In the genomic region with DNA sequence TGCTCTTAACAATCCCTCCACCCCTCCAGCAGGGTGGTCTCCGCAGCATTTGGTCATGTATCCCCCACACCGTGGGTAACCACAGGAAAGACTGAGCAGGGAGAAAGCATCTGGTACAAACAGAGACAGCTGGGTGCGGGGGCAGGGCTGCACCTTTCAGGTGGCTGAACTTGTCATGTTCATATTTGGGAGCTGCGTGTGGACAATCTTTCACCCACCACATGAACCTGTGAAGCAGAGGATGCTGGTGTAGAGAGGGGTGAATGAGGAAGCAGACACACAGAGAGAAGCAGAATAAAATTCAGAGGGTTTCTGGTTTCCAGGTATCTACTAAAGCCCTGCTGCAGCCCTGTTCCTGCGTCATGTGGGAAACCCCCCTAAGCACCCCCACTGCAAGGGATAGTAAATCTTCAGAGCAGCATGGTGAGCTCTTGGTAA, we compare ENCODE assay signal across 15 cellular contexts. TPM values are rescaled to one million over a fixed set of nuclear protein-coding genes. Genes with fewer than 3 reads are reported as not detected.
DNase-seq lines count a peak whose midpoint lies in the region; ATAC-seq and TF ChIP-seq lines count a peak whose summit lies in the region.
"Had no signal": no experiment of that assay in that cellular context is flagged by ENCODE, and none has a peak within 500 bp of the region (broad histone marks: within the 10 kb centered on the region; RNA-seq: fewer than 3 reads in every experiment).

No MANE protein-coding gene starts in this region.

- ATAC-seq in HG03139 (IDR thresholded peaks at IDR 0.05; ENCODE audit: unreplicated experiment) = peak; percentile 50
- ATAC-seq in activated naive CD8-positive, alpha-beta T cell treated with anti-CD3 and anti-CD28 coated beads, Interleukin-2, amount 10 ng/mL, durations not matched to agents 7 days and 5 days (ENCODE audit: low read depth) = peak; percentile 82
- ATAC-seq in WTC11 = no peak
- ATAC-seq in GM19035 (IDR thresholded peaks at IDR 0.05; ENCODE audit: unreplicated experiment) = no peak
- ATAC-seq: gastroesophageal sphincter, GM23338 had no signal

- CTCF ChIA-PET in WTC11 (lab: Charles Lee) = no interaction called here

- H3K4me1 Mint-ChIP-seq in activated T-cell treated with anti-CD3 and anti-CD28 coated beads, Interleukin-2, amount 50 U/mL, for 24 hours (ENCODE audit: low read depth) = peaks cover 32% of the 10 kb centered on the region
- peaks cover 30% of the 10 kb centered on the region for H3K4me1 Mint-ChIP-seq in activated naive CD8-positive, alpha-beta T cell treated with anti-CD3 and anti-CD28 coated beads, Interleukin-2, amount 10 ng/mL, durations not matched to agents 7 days and 5 days
- H3K4me1 Mint-ChIP-seq in WTC11 = peaks cover 10% of the 10 kb centered on the region

- H3K27me3 Mint-ChIP-seq in activated T-cell treated with anti-CD3 and anti-CD28 coated beads, Interleukin-2, amount 50 U/mL, for 24 hours = no peaks in the 10 kb centered on the region
- no peaks in the 10 kb centered on the region for H3K27me3 Mint-ChIP-seq in activated naive CD8-positive, alpha-beta T cell treated with anti-CD3 and anti-CD28 coated beads, Interleukin-2, amount 10 ng/mL, durations not matched to agents 7 days and 5 days
- H3K27me3 Mint-ChIP-seq in WTC11 (ENCODE audit: low read depth) = no peaks in the 10 kb centered on the region; the same call in 1 of the 2 replicates

- POLR2A ChIA-PET in activated naive CD8-positive, alpha-beta T cell treated with anti-CD3 and anti-CD28 coated beads, Interleukin-2, amount 10 ng/mL, durations not matched to agents 7 days and 5 days (lab: Charles Lee) = interaction anchor here (0.9 to 1.2 kb wide), 3 partner anchors 9 to 150 kb away, joined by 4 to 5 read pairs (median 4); partner anchors contain the start of genes GFOD1, SIRT5 and TBC1D7
- POLR2A ChIA-PET in WTC11 (lab: Charles Lee) = no interaction called here

- H3K4me3 Mint-ChIP-seq in activated T-cell treated with anti-CD3 and anti-CD28 coated beads, Interleukin-2, amount 50 U/mL, for 24 hours = no peak overlapping the region
- peak overlapping the region; percentile 47 for H3K4me3 Mint-ChIP-seq in activated naive CD8-positive, alpha-beta T cell treated with anti-CD3 and anti-CD28 coated beads, Interleukin-2, amount 10 ng/mL, durations not matched to agents 7 days and 5 days
- H3K4me3 Mint-ChIP-seq in WTC11 = no peak overlapping the region
- H3K4me3 Mint-ChIP-seq: GM23338, T-cell had no signal

- DNase-seq in activated T-cell treated with anti-CD3 and anti-CD28 coated beads, Interleukin-2, amount 50 U/mL, for 24 hours = no peak
- no peak for DNase-seq in activated T-cell treated with anti-CD3 and anti-CD28 coated beads, Interleukin-2, amount 50 U/mL, for 1 hour
- DNase-seq in activated naive CD8-positive, alpha-beta T cell treated with anti-CD3 and anti-CD28 coated beads, Interleukin-2, amount 10 ng/mL, durations not matched to agents 7 days and 5 days = no peak
- DNase-seq in NCI-H446 (lab: John Stamatoyannopoulos, UW) = no peak
- no peak for DNase-seq in WTC11 (ENCODE audit: low spot score)
- DNase-seq in NCI-H2196 (lab: John Stamatoyannopoulos, UW; ENCODE audit: unreplicated experiment) = no peak
- DNase-seq: activated naive CD4-positive, alpha-beta T cell; NCI-H226; stimulated activated CD8-positive, alpha-beta memory T cell treated with anti-CD3 and anti-CD28 coated beads, Interleukin-4, amount 100 ng/mL, for 48 hours; upper lobe of left lung had no signal

- no peak for TF ChIP-seq CTCF in WTC11 (IDR thresholded peaks at IDR 0.05)

- H3K9me3 Mint-ChIP-seq in activated T-cell treated with anti-CD3 and anti-CD28 coated beads, Interleukin-2, amount 50 U/mL, for 24 hours = no peaks in the 10 kb centered on the region
- no peaks in the 10 kb centered on the region for H3K9me3 Mint-ChIP-seq in activated naive CD8-positive, alpha-beta T cell treated with anti-CD3 and anti-CD28 coated beads, Interleukin-2, amount 10 ng/mL, durations not matched to agents 7 days and 5 days
- H3K9me3 Mint-ChIP-seq in WTC11 = peaks cover 5% of the 10 kb centered on the region
- H3K9me3 Mint-ChIP-seq: GM23338, T-cell had no signal

- peaks cover 50% of the 10 kb centered on the region for H3K36me3 Mint-ChIP-seq in activated T-cell treated with anti-CD3 and anti-CD28 coated beads, Interleukin-2, amount 50 U/mL, for 24 hours (ENCODE audit: low read depth)
- H3K36me3 Mint-ChIP-seq in activated naive CD8-positive, alpha-beta T cell treated with anti-CD3 and anti-CD28 coated beads, Interleukin-2, amount 10 ng/mL, durations not matched to agents 7 days and 5 days = peaks cover 33% of the 10 kb centered on the region
- peaks cover 3% of the 10 kb centered on the region; the same call in 1 of the 2 replicates for H3K36me3 Mint-ChIP-seq in WTC11

- peak overlapping the region; percentile 63 for H3K27ac Mint-ChIP-seq in activated T-cell treated with anti-CD3 and anti-CD28 coated beads, Interleukin-2, amount 50 U/mL, for 24 hours
- peak overlapping the region; percentile 72 for H3K27ac Mint-ChIP-seq in activated naive CD8-positive, alpha-beta T cell treated with anti-CD3 and anti-CD28 coated beads, Interleukin-2, amount 10 ng/mL, durations not matched to agents 7 days and 5 days
- H3K27ac Mint-ChIP-seq in WTC11 = no peak overlapping the region; the same call in 1 of the 2 replicates
- H3K27ac Mint-ChIP-seq: GM23338, T-cell had no signal

TF ChIP-seq in WTC11, 78 proteins besides CTCF, POLR2A, EP300 and RAD21 (continues in another document):
- TF ChIP-seq ZNF423 (CRISPR knock-in tag; IDR thresholded peaks at IDR 0.05) (no peak), ATF6 (CRISPR knock-in tag; IDR thresholded peaks at IDR 0.05) (no peak), NFE2L1 (CRISPR knock-in tag; IDR thresholded peaks at IDR 0.05) (no peak), JUN (CRISPR knock-in tag; IDR thresholded peaks at IDR 0.05) (no peak), FOXK1 (CRISPR knock-in tag; IDR thresholded peaks at IDR 0.05) (no peak)
- TF ChIP-seq, protein P1, sequence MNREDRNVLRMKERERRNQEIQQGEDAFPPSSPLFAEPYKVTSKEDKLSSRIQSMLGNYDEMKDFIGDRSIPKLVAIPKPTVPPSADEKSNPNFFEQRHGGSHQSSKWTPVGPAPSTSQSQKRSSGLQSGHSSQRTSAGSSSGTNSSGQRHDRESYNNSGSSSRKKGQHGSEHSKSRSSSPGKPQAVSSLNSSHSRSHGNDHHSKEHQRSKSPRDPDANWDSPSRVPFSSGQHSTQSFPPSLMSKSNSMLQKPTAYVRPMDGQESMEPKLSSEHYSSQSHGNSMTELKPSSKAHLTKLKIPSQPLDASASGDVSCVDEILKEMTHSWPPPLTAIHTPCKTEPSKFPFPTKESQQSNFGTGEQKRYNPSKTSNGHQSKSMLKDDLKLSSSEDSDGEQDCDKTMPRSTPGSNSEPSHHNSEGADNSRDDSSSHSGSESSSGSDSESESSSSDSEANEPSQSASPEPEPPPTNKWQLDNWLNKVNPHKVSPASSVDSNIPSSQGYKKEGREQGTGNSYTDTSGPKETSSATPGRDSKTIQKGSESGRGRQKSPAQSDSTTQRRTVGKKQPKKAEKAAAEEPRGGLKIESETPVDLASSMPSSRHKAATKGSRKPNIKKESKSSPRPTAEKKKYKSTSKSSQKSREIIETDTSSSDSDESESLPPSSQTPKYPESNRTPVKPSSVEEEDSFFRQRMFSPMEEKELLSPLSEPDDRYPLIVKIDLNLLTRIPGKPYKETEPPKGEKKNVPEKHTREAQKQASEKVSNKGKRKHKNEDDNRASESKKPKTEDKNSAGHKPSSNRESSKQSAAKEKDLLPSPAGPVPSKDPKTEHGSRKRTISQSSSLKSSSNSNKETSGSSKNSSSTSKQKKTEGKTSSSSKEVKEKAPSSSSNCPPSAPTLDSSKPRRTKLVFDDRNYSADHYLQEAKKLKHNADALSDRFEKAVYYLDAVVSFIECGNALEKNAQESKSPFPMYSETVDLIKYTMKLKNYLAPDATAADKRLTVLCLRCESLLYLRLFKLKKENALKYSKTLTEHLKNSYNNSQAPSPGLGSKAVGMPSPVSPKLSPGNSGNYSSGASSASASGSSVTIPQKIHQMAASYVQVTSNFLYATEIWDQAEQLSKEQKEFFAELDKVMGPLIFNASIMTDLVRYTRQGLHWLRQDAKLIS (CRISPR knock-in tag; IDR thresholded peaks at IDR 0.05; ENCODE audit: borderline replicate concordance) = no peak
- TF ChIP-seq, protein P2, sequence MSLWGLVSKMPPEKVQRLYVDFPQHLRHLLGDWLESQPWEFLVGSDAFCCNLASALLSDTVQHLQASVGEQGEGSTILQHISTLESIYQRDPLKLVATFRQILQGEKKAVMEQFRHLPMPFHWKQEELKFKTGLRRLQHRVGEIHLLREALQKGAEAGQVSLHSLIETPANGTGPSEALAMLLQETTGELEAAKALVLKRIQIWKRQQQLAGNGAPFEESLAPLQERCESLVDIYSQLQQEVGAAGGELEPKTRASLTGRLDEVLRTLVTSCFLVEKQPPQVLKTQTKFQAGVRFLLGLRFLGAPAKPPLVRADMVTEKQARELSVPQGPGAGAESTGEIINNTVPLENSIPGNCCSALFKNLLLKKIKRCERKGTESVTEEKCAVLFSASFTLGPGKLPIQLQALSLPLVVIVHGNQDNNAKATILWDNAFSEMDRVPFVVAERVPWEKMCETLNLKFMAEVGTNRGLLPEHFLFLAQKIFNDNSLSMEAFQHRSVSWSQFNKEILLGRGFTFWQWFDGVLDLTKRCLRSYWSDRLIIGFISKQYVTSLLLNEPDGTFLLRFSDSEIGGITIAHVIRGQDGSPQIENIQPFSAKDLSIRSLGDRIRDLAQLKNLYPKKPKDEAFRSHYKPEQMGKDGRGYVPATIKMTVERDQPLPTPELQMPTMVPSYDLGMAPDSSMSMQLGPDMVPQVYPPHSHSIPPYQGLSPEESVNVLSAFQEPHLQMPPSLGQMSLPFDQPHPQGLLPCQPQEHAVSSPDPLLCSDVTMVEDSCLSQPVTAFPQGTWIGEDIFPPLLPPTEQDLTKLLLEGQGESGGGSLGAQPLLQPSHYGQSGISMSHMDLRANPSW (CRISPR knock-in tag; conservative IDR thresholded peaks at IDR 0.05; ENCODE audit: low read depth) = no peak

RNA-seq across cellular contexts. Expression of gene GFOD1, which starts 8.9 kb away (rescaled TPM):
- 1 to 10 TPM; 5.2 to 5.9 TPM for total RNA-seq in activated naive CD8-positive, alpha-beta T cell treated with anti-CD3 and anti-CD28 coated beads, Interleukin-2, amount 10 ng/mL, durations not matched to agents 7 days and 5 days
- total RNA-seq in WTC11 (2021) = 5.2 to 8.5 TPM (median 5.8 TPM) in 3 replicates

Comparison
In these comparisons a context has a peak if more than half of its experiments do, and no peak if none do; other contexts are left out.
1. ATAC-seq: peak in HG03139 (single experiment) and activated naive CD8-positive, alpha-beta T cell treated with anti-CD3 and anti-CD28 coated beads, Interleukin-2, amount 10 ng/mL, durations not matched to agents 7 days and 5 days (single experiment); none in WTC11 (single experiment) and GM19035 (single experiment).